In the genomic region with DNA sequence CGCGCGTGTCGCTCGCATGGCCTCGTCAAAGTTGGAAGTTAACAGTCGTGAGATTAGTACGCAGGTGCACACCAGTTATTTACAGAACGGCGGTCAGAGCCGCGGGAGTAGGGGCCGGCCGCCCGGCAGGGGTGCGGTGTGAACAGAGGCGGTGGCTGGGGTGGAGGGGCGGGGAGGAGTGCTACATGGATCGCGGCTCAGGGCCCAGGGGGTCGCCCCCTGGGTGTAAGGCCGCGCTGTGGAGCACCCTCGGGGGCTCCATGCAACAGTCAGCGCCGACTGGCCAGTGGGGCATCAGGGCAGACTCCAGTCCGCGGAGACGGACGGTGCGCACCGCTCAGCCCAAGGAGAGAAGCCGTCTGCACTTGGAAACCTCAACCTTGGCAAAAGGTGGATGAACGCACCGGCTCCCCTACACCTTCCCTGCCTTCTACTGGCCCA, we compare ENCODE assay signal across 16 cellular contexts.
"Had no signal": no experiment of that assay in that cellular context is flagged by ENCODE, and none has a peak within 500 bp of the region (broad histone marks: within the 10 kb centered on the region; RNA-seq: fewer than 3 reads in every experiment).

No MANE protein-coding gene starts in this region.

- H2AFZ ChIP-seq: hepatocyte had no signal

- H3K27me3 Mint-ChIP-seq: activated naive CD8-positive, alpha-beta T cell treated with anti-CD3 and anti-CD28 coated beads, Interleukin-2, amount 50 U/mL, for 24 hours had no signal

- H3K27me3 ChIP-seq: breast epithelium, dorsolateral prefrontal cortex, hepatocyte, ovary, transverse colon had no signal

- H3K9me3 ChIP-seq: ovary had no signal

- H3K36me3 ChIP-seq: breast epithelium, ovary, transverse colon, WERI-Rb-1 had no signal

- H3K27ac ChIP-seq: breast epithelium, dorsolateral prefrontal cortex, hepatocyte, ovary, transverse colon, WERI-Rb-1 had no signal

- FAIRE-seq: endometrium had no signal

- H3K79me2 ChIP-seq: hepatocyte had no signal

- H3K27ac Mint-ChIP-seq: activated CD8-positive, alpha-beta T cell treated with anti-CD3 and anti-CD28 coated beads, Interleukin-2, amount 10 ng/mL, durations not matched to agents 7 days and 5 days; activated naive CD8-positive, alpha-beta T cell treated with anti-CD3 and anti-CD28 coated beads, Interleukin-2, amount 50 U/mL, for 24 hours; stimulated activated effector memory CD8-positive, alpha-beta T cell treated with anti-CD3 and anti-CD28 coated beads, Interleukin-12 subunit alpha, Interleukin-12 subunit beta, amount 100 ng/mL, for 72 hours; T-helper 1 cell treated with Interleukin-12 subunit alpha and Interleukin-12 subunit beta and Interleukin-4 antibody, amounts not matched to agents 30 μg/mL and 1 μg/mL, for 36 hours had no signal

- ATAC-seq: activated CD8-positive, alpha-beta T cell treated with anti-CD3 and anti-CD28 coated beads, Interleukin-2, amount 10 ng/mL, durations not matched to agents 7 days and 5 days; activated naive CD8-positive, alpha-beta T cell treated with anti-CD3 and anti-CD28 coated beads, Interleukin-2, amount 50 U/mL, for 24 hours; esophagus mucosa; stimulated activated effector memory CD8-positive, alpha-beta T cell treated with anti-CD3 and anti-CD28 coated beads, Interleukin-12 subunit alpha, Interleukin-12 subunit beta, amount 100 ng/mL, for 72 hours had no signal

- H3K4me1 Mint-ChIP-seq: activated naive CD8-positive, alpha-beta T cell treated with anti-CD3 and anti-CD28 coated beads, Interleukin-2, amount 50 U/mL, for 24 hours; stimulated activated effector memory CD8-positive, alpha-beta T cell treated with anti-CD3 and anti-CD28 coated beads, Interleukin-12 subunit alpha, Interleukin-12 subunit beta, amount 100 ng/mL, for 72 hours had no signal

- H3K4me3 ChIP-seq: breast epithelium, dorsolateral prefrontal cortex, hepatocyte, ovary, transverse colon had no signal

- H3K4me3 Mint-ChIP-seq: activated CD8-positive, alpha-beta T cell treated with anti-CD3 and anti-CD28 coated beads, Interleukin-2, amount 10 ng/mL, durations not matched to agents 7 days and 5 days; activated naive CD8-positive, alpha-beta T cell treated with anti-CD3 and anti-CD28 coated beads, Interleukin-2, amount 50 U/mL, for 24 hours; stimulated activated effector memory CD8-positive, alpha-beta T cell treated with anti-CD3 and anti-CD28 coated beads, Interleukin-12 subunit alpha, Interleukin-12 subunit beta, amount 100 ng/mL, for 72 hours; T-helper 1 cell treated with Interleukin-12 subunit alpha and Interleukin-12 subunit beta and Interleukin-4 antibody, amounts not matched to agents 30 μg/mL and 1 μg/mL, for 36 hours had no signal

- H3K4me1 ChIP-seq: breast epithelium, transverse colon had no signal

- DNase-seq: activated CD8-positive, alpha-beta T cell treated with anti-CD3 and anti-CD28 coated beads, Interleukin-2, amount 10 ng/mL, durations not matched to agents 7 days and 5 days; activated naive CD4-positive, alpha-beta T cell treated with Interleukin-2 at 50 U/mL for 16 hours; activated naive CD8-positive, alpha-beta T cell treated with anti-CD3 and anti-CD28 coated beads, Interleukin-2, amount 50 U/mL, for 24 hours; midbrain; stimulated activated CD4-positive, alpha-beta T cell treated with anti-CD3 and anti-CD28 coated beads, Interleukin-12 subunit alpha, Interleukin-12 subunit beta, amount 100 ng/mL, for 4 hours; stimulated activated CD4-positive, alpha-beta T cell treated with anti-CD3 and anti-CD28 coated beads, Interleukin-2, amount 100 ng/mL, for 24 hours; transverse colon; WERI-Rb-1 had no signal

- H3K4me2 ChIP-seq: hepatocyte had no signal
